ENCODE assay signal across 9 cellular contexts in genomic region chr9:124110307-124110915, GRCh38.
DNase-seq lines count a peak whose midpoint lies in the region; ATAC-seq and TF ChIP-seq lines count a peak whose summit lies in the region.
"Had no signal": no experiment of that assay in that cellular context is flagged by ENCODE, and none has a peak within 500 bp of the region (broad histone marks: within the 10 kb centered on the region; RNA-seq: fewer than 3 reads in every experiment).

No MANE protein-coding gene starts in this region.

- peaks cover 11% of the 10 kb centered on the region for H3K27me3 Mint-ChIP-seq in memory B cell

- peaks cover under 1% of the 10 kb centered on the region for H3K36me3 Mint-ChIP-seq in memory B cell

- H3K4me1 ChIP-seq in upper lobe of right lung: no peaks in the 10 kb centered on the region

- no peak overlapping the region for H3K27ac ChIP-seq in upper lobe of right lung

- no peaks in the 10 kb centered on the region for H3K9me3 Mint-ChIP-seq in memory B cell
- H3K9me3 Mint-ChIP-seq: nephron had no signal

- H3K36me3 ChIP-seq in upper lobe of right lung: no peaks in the 10 kb centered on the region

- peak; percentile 67 for DNase-seq in activated CD8-positive, alpha-beta memory T cell treated with anti-CD3 and anti-CD28 coated beads for 24 hours
- no peak for DNase-seq in activated CD8-positive, alpha-beta memory T cell treated with anti-CD3 and anti-CD28 coated beads, Interleukin-2, amount 50 U/mL, for 4 hours
- DNase-seq in SK-MEL-5 (ENCODE audit: low read depth, low spot score) (peak; percentile 63), choroid plexus epithelial cell (ENCODE audit: low read depth) (peak; percentile 74), memory B cell (ENCODE audit: low spot score in 2 of 2) (peak; percentile 43 to 53), upper lobe of right lung (peak; percentile 69), NCI-H187 treated with DMSO at 0.1 percent for 48 hours (lab: John Stamatoyannopoulos, UW) (no peak)

- no peak overlapping the region for H3K4me3 Mint-ChIP-seq in memory B cell
- H3K4me3 Mint-ChIP-seq: nephron had no signal

- H3K27me3 ChIP-seq in upper lobe of right lung: peaks cover 12% of the 10 kb centered on the region

- intact Hi-C loops in upper lobe of right lung (cut with DNase I): no loop called here

- peak; percentile 42 for ATAC-seq in memory B cell (ENCODE audit: low read depth)
- peak; percentile 84 for ATAC-seq in upper lobe of right lung
- no peak for ATAC-seq in HG03442 (IDR thresholded peaks at IDR 0.05; ENCODE audit: unreplicated experiment)

- TF ChIP-seq CTCF in choroid plexus epithelial cell (conservative IDR thresholded peaks at IDR 0.05; ENCODE audit: low read depth, low read length): no peak
- TF ChIP-seq CTCF in upper lobe of right lung (IDR thresholded peaks at IDR 0.05): no peak

- H3K9me3 ChIP-seq in upper lobe of right lung: no peaks in the 10 kb centered on the region

- peaks cover 4% of the 10 kb centered on the region for H3K4me1 Mint-ChIP-seq in memory B cell
- H3K4me1 Mint-ChIP-seq: nephron had no signal

- H3K27ac Mint-ChIP-seq in memory B cell: no peak overlapping the region
- H3K27ac Mint-ChIP-seq: nephron had no signal

- H3K4me3 ChIP-seq in choroid plexus epithelial cell (ENCODE audit: low read depth, low read length) (no peak overlapping the region), upper lobe of right lung (no peak overlapping the region)

- in situ Hi-C loops in SK-MEL-5 (cut with HindIII; ENCODE audit: low pct_unique_long_range_greater_than_20kb, low sequenced_read_pairs): no loop called here

Comparison
In these comparisons a context has a peak if more than half of its experiments do, and no peak if none do; other contexts are left out.
1. DNase-seq: peak in activated CD8-positive, alpha-beta memory T cell treated with anti-CD3 and anti-CD28 coated beads for 24 hours (single experiment), SK-MEL-5 (single experiment), choroid plexus epithelial cell (single experiment), memory B cell (2 of 2) and upper lobe of right lung (single experiment); none in activated CD8-positive, alpha-beta memory T cell treated with anti-CD3 and anti-CD28 coated beads, Interleukin-2, amount 50 U/mL, for 4 hours (single experiment) and NCI-H187 treated with DMSO at 0.1 percent for 48 hours (single experiment).